8 cellular contexts compared by ENCODE assay signal in the genomic region with DNA sequence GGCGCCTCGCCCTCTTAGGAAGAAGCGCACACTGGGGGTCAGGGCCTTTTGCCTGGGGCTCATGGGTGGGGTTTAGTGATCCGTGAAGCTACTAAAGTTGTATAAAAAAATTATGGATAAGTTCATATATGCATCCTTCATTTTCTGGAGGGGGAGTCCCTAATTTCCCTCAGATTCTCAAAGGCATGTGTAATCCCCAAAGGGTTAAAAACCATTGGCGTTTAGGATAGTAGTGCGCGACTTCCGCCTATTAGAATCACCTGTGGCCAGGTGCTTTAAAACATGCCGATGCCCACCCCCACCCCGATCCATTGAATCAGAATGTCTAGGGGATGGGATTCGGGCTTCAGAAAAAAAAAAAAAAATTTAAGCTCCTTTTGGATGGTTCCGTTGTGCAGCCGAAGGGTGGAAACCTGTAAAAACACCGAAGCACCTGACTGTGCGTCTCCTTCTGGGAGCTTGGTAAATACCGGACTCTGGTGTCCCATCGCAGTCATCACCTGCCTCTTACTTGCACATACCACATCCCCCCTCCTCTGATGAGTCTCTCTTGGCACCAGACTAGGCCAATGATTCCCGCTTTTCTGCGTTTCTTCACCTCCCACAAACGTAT. TPM values are rescaled to one million over a fixed set of nuclear protein-coding genes. Genes with fewer than 3 reads are reported as not detected.
DNase-seq lines count a peak whose midpoint lies in the region; ATAC-seq, FAIRE-seq and TF ChIP-seq lines count a peak whose summit lies in the region.

No MANE protein-coding gene starts in this region.

- DNase-seq in CD4-positive, alpha-beta T cell = no peak
- DNase-seq in HL-60 (ENCODE audit: low read depth in 1 of 2, low spot score in 1 of 2) = no peak
- peak; percentile 26 for DNase-seq in bronchial epithelial cell (ENCODE audit: low read depth)
- DNase-seq in lung (ENCODE audit: low spot score) = no peak
- DNase-seq in transverse colon = no peak
- no peak for DNase-seq in activated effector memory CD4-positive, alpha-beta T cell treated with anti-CD3 and anti-CD28 coated beads, Interleukin-2, amount 50 U/mL, for 16 hours
- DNase-seq in NK-92 (lab: John Stamatoyannopoulos, UW; ENCODE audit: unreplicated experiment) = no peak
- no peak for DNase-seq in GDM1 (lab: John Stamatoyannopoulos, UW)

- no peaks in the 10 kb centered on the region for H3K27me3 Mint-ChIP-seq in CD4-positive, alpha-beta T cell

- no peak for ATAC-seq in CD4-positive, alpha-beta T cell (ENCODE audit: poor library complexity)
- no peak for ATAC-seq in lung (ENCODE audit: insufficient read depth, low FRiP score)

- H3K9me3 Mint-ChIP-seq in CD4-positive, alpha-beta T cell = no peaks in the 10 kb centered on the region

- H3K36me3 ChIP-seq in bronchial epithelial cell (ENCODE audit: control insufficient read depth, insufficient read depth, low read length) (no peaks in the 10 kb centered on the region), lung (ENCODE audit: control insufficient read depth in 2 of 2, insufficient read depth in 2 of 2, low read length in 2 of 2) (peaks cover 0 to 1% of the 10 kb centered on the region in 2 donors), transverse colon (no peaks in the 10 kb centered on the region)

- POLR2A ChIA-PET in CD4-positive, alpha-beta T cell (lab: Charles Lee) = interaction anchor here (0.6 to 6.1 kb wide), 12 partner anchors 10 to 417 kb away, joined by 3 to 48 read pairs (median 4); partner anchors contain the start of gene RAB8B

- FAIRE-seq in bronchial epithelial cell (lab: Jason Lieb, UNC) = no peak

- H3K36me3 Mint-ChIP-seq in CD4-positive, alpha-beta T cell (ENCODE audit: low read depth) = peaks cover 9% of the 10 kb centered on the region

- TF ChIP-seq EP300 in transverse colon (IDR thresholded peaks at IDR 0.05; ENCODE audit: low read depth) = no peak

- in situ Hi-C loops in transverse colon (cut with MboI; ENCODE audit: low pct_ligation_motif_present in 1 of 4, low pct_unique_long_range_greater_than_20kb in 1 of 4, low sequenced_read_pairs in 3 of 4) = loop anchor here in 2 of 4 donors (10.0 to 25.0 kb wide), 3 partner anchors 113 to 309 kb away; partner anchors contain the start of gene FBXL22 (in 1 of the 2)

- no peak for TF ChIP-seq CTCF in CD4-positive, alpha-beta T cell (IDR thresholded peaks at IDR 0.05)
- TF ChIP-seq CTCF in HL-60 (IDR thresholded peaks at IDR 0.05; ENCODE audit: insufficient read depth, low read length) = no peak
- no peak for TF ChIP-seq CTCF in bronchial epithelial cell (IDR thresholded peaks at IDR 0.05; ENCODE audit: insufficient read depth, low read length, severe bottlenecking)
- no peak for TF ChIP-seq CTCF in lung (IDR thresholded peaks at IDR 0.05; ENCODE audit: control extremely low read depth, extremely low read depth)
- no peak for TF ChIP-seq CTCF in transverse colon (IDR thresholded peaks at IDR 0.05)

- peaks cover 48% of the 10 kb centered on the region for H3K4me1 Mint-ChIP-seq in CD4-positive, alpha-beta T cell (ENCODE audit: low read depth)

- H3K27me3 ChIP-seq in CD4-positive, alpha-beta T cell (ENCODE audit: control insufficient read depth, insufficient read depth, low read length) = no peaks in the 10 kb centered on the region
- H3K27me3 ChIP-seq in HL-60 (ENCODE audit: insufficient read depth, poor library complexity, severe bottlenecking) (no peaks in the 10 kb centered on the region), bronchial epithelial cell (ENCODE audit: control insufficient read depth, insufficient read depth, low read length) (no peaks in the 10 kb centered on the region), lung (ENCODE audit: control insufficient read depth, insufficient read depth) (no peaks in the 10 kb centered on the region), transverse colon (no peaks in the 10 kb centered on the region)

- H3K4me3 Mint-ChIP-seq in CD4-positive, alpha-beta T cell = peak overlapping the region; percentile 91

- H3K27ac Mint-ChIP-seq in CD4-positive, alpha-beta T cell = peak overlapping the region; percentile 82

- peak overlapping the region; percentile 80 for H3K27ac ChIP-seq in CD4-positive, alpha-beta T cell (ENCODE audit: low read depth, low read length)
- H3K27ac ChIP-seq in HL-60 (replicated peaks) = peak overlapping the region; percentile 79
- H3K27ac ChIP-seq in lung (ENCODE audit: low read depth in 1 of 2, low read length in 1 of 2) = peak overlapping the region in 1 of 2 donors; percentile 90
- peak overlapping the region; percentile 84 to 91 (median 88) for H3K27ac ChIP-seq in transverse colon

- TF ChIP-seq POLR2A in transverse colon (IDR thresholded peaks at IDR 0.05) = no peak

- intact Hi-C loops in CD4-positive, alpha-beta T cell (cut with DNase I, micrococcal nuclease) = loop anchor here (1.0 to 10.0 kb wide), 7 partner anchors 66 to 817 kb away; partner anchors contain the start of genes CIAO2A (in 1 of the 2), RPS27L (in 1 of the 2), SNX1 (in 1 of the 2) and TPM1 (in 1 of the 2)
- intact Hi-C loops in transverse colon (cut with DNase I; ENCODE audit: low total_unique reads) = loop anchor here (10.0 kb wide), 1 partner anchor 123 kb away; the partner anchor contains the start of gene RPS27L

- WGBS in lung, 2 donors = 14 to 23% methylated on average over 20 of the region's 20 CpGs
- 14 to 22% methylated on average over 9 to 20 of the region's 20 CpGs for WGBS in transverse colon (ENCODE audit: low coverage in 1 of 2), 2 donors

- CTCF ChIA-PET in CD4-positive, alpha-beta T cell (lab: Charles Lee) = interaction anchor here (0.7 to 1.8 kb wide), 4 partner anchors 11 to 230 kb away, joined by 3 to 5 read pairs (median 4); no protein-coding TSS in a partner anchor

- H3K4me3 ChIP-seq in HL-60 (replicated peaks; ENCODE audit: insufficient read depth, low read length) (peak overlapping the region; percentile 70), bronchial epithelial cell (ENCODE audit: low read depth, low read length) (peak overlapping the region; percentile 77), lung (peak overlapping the region; percentile 88), transverse colon (peak overlapping the region; percentile 64 to 84 (median 74))

- no peaks in the 10 kb centered on the region for H3K9me3 ChIP-seq in CD4-positive, alpha-beta T cell (ENCODE audit: control insufficient read depth, low read length)
- no peaks in the 10 kb centered on the region for H3K9me3 ChIP-seq in lung (ENCODE audit: control insufficient read depth in 2 of 2, insufficient read depth in 1 of 2, low read length in 1 of 2)
- H3K9me3 ChIP-seq in transverse colon = no peaks in the 10 kb centered on the region

- H3K4me1 ChIP-seq in lung (ENCODE audit: control insufficient read depth in 2 of 2, insufficient read depth in 2 of 2, low read length in 2 of 2) = peaks cover 0 to 1% of the 10 kb centered on the region in 2 donors
- peaks cover 0 to 19% (median 8%) of the 10 kb centered on the region in 4 donors for H3K4me1 ChIP-seq in transverse colon

RNA-seq across cellular contexts. Expression of gene APH1B, which starts 0.6 kb away (rescaled TPM):
- 10 to 100 TPM in 1 of 2 experiments, 1 to 10 TPM in 1; 9.3 to 11.6 TPM for total RNA-seq in CD4-positive, alpha-beta T cell
- total RNA-seq in bronchial epithelial cell = 4.1 and 4.7 TPM in 2 replicates
- total RNA-seq in lung = 10 to 100 TPM; 25.1 to 29.9 TPM
- 10 to 100 TPM; 17.5 to 18.6 TPM for polyA plus RNA-seq in lung
- 1 to 10 TPM in 3 of 4 donors, under 1 TPM in 1; 0.80 to 9.7 (median 7.1) TPM for total RNA-seq in transverse colon
